Comparison of ENCODE assay signal across 25 cellular contexts in genomic region chrX:103200951-103201529, GRCh38.
"Had no signal": no experiment of that assay in that cellular context is flagged by ENCODE, and none has a peak within 500 bp of the region (broad histone marks: within the 10 kb centered on the region; RNA-seq: fewer than 3 reads in every experiment).

No MANE protein-coding gene starts in this region.

- H3K27ac ChIP-seq: brain microvascular endothelial cell, coronary artery, gastrocnemius medialis, hepatocyte, neutrophil, sigmoid colon, upper lobe of left lung, VCaP had no signal

- H3K4me1 ChIP-seq: gastrocnemius medialis, sigmoid colon, upper lobe of left lung had no signal

- H3K4me3 ChIP-seq: coronary artery, gastrocnemius medialis, hepatocyte, sigmoid colon, upper lobe of left lung had no signal

- DNase-seq: activated CD4-positive, alpha-beta T cell treated with anti-CD3 and anti-CD28 coated beads for 48 hours; activated CD4-positive, alpha-beta T cell treated with anti-CD3 and anti-CD28 coated beads, Interleukin-2, amount 50 U/mL, for 48 hours; activated CD8-positive, alpha-beta memory T cell treated with anti-CD3 and anti-CD28 coated beads for 24 hours; activated gamma-delta T cell treated with Interleukin-2 at 50 U/mL for 16 hours; activated naive CD4-positive, alpha-beta T cell treated with anti-CD3 and anti-CD28 coated beads, Interleukin-2, amount 50 U/mL, for 16 hours; amniotic stem cell; brain microvascular endothelial cell; effector memory CD8-positive, alpha-beta T cell; gastrocnemius medialis; islet precursor cell; naive B cell; nephron progenitor cell; retina; sigmoid colon; small intestine; stimulated activated CD4-positive, alpha-beta T cell treated with anti-CD3 and anti-CD28 coated beads, Interleukin-4, amount 100 ng/mL, for 24 hours; substantia nigra; T-helper 9 cell; upper lobe of left lung had no signal

- ATAC-seq: activated CD4-positive, CD25-positive, alpha-beta regulatory T cell treated with anti-CD3 and anti-CD28 coated beads, Interleukin-2, amount 50 U/mL, for 24 hours; effector memory CD8-positive, alpha-beta T cell; gastrocnemius medialis; stimulated activated effector memory CD8-positive, alpha-beta T cell treated with anti-CD3 and anti-CD28 coated beads, Interleukin-12 subunit alpha, Interleukin-12 subunit beta, amount 100 ng/mL, for 72 hours had no signal

- H3K9me3 ChIP-seq: gastrocnemius medialis, neutrophil, sigmoid colon, upper lobe of left lung had no signal

- H3K36me3 ChIP-seq: brain microvascular endothelial cell, gastrocnemius medialis, neutrophil, sigmoid colon, upper lobe of left lung had no signal

- H3K27me3 ChIP-seq: brain microvascular endothelial cell, gastrocnemius medialis, hepatocyte, neutrophil, sigmoid colon, upper lobe of left lung had no signal
